ENCODE assay signal across 22 cellular contexts in the genomic region with DNA sequence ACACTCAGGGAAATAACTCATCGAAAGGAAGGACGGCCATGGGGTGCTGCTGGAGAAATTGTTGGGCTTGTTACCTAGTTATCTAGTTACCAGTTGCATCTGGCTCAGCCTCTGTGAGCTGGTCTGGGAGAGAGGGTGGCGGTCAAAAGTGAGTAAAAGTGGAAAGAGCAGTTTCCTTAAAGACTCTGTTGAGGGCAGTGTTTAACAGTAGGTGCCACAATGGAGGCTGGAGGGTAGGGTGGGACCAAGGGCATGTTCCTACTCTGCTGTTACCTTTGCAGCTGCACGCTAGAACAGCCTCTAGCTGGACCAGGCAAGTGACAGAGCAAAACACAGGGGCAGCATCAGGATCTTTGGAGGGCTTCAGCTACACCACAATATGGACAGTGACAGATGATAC.
DNase-seq lines count a peak whose midpoint lies in the region; ATAC-seq, FAIRE-seq and TF ChIP-seq lines count a peak whose summit lies in the region.
"Had no signal": no experiment of that assay in that cellular context is flagged by ENCODE, and none has a peak within 500 bp of the region (broad histone marks: within the 10 kb centered on the region; RNA-seq: fewer than 3 reads in every experiment).

No MANE protein-coding gene starts in this region.

- H3K27ac ChIP-seq in mammary epithelial cell (ENCODE audit: insufficient read depth, low read depth, low read length): no peak overlapping the region
- H3K27ac ChIP-seq in keratinocyte (ENCODE audit: control insufficient read depth, insufficient read depth, low read length): no peak overlapping the region
- H3K27ac ChIP-seq: BLaER1 treated with 17β-estradiol and CSF1 and Interleukin-3, amounts not matched to agents 10 nM and 100 nM; uterus; VCaP had no signal

- H3K36me3 ChIP-seq in mammary epithelial cell (ENCODE audit: insufficient read depth, low read length) (no peaks in the 10 kb centered on the region), keratinocyte (ENCODE audit: control insufficient read depth in 2 of 2, extremely low read depth in 1 of 2, insufficient read depth in 2 of 2, low read length in 2 of 2) (no peaks in the 10 kb centered on the region)
- H3K36me3 ChIP-seq: BLaER1 treated with 17β-estradiol and CSF1 and Interleukin-3, amounts not matched to agents 10 nM and 100 nM; uterus had no signal

- H3K9ac ChIP-seq in mammary epithelial cell (ENCODE audit: insufficient read depth, low read length) (no peak overlapping the region), keratinocyte (ENCODE audit: control insufficient read depth, extremely low read depth, insufficient read depth, low read length) (no peak overlapping the region)
- H3K9ac ChIP-seq: BLaER1 treated with 17β-estradiol and CSF1 and Interleukin-3, amounts not matched to agents 10 nM and 100 nM had no signal

- H3K27me3 ChIP-seq in mammary epithelial cell (ENCODE audit: insufficient read depth, low read length): no peaks in the 10 kb centered on the region
- no peaks in the 10 kb centered on the region for H3K27me3 ChIP-seq in keratinocyte (ENCODE audit: control insufficient read depth, extremely low read depth, insufficient read depth, low read length)
- H3K27me3 ChIP-seq: BLaER1 treated with 17β-estradiol and CSF1 and Interleukin-3, amounts not matched to agents 10 nM and 100 nM; uterus had no signal

- H2AFZ ChIP-seq in mammary epithelial cell (ENCODE audit: low read depth, low read length) (peak overlapping the region; percentile 10), keratinocyte (ENCODE audit: control insufficient read depth, low read length) (peak overlapping the region; percentile 30)

- H3K36me3 Mint-ChIP-seq in MCF 10A (ENCODE audit: insufficient read depth, unreplicated experiment) (no peaks in the 10 kb centered on the region), WTC11 (no peaks in the 10 kb centered on the region)
- no peaks in the 10 kb centered on the region for H3K36me3 Mint-ChIP-seq in stimulated activated memory B cell treated with anti-CD40 and anti-IgM and Interleukin-4, amounts not matched to agents 10 μg/mL and 1 μg/mL and 100 μg/mL, for 72 hours

- H3K4me3 ChIP-seq in mammary epithelial cell (replicated peaks in 1 of 3; ENCODE audit: insufficient read depth in 1 of 3, low read depth in 2 of 3, low read length in 3 of 3) (no peak overlapping the region), keratinocyte (ENCODE audit: control insufficient read depth in 2 of 3, extremely low read depth in 1 of 3, insufficient read depth in 2 of 3, low read depth in 1 of 3, low read length in 3 of 3) (no peak overlapping the region)
- H3K4me3 ChIP-seq: BLaER1 treated with 17β-estradiol and CSF1 and Interleukin-3, amounts not matched to agents 10 nM and 100 nM; uterus had no signal

- dilution Hi-C loops in mammary epithelial cell (cut with HindIII; ENCODE audit: low sequenced_read_pairs) (no loop called here), keratinocyte (cut with MboI; ENCODE audit: extremely low pct_ligation_motif_present, low sequenced_read_pairs) (no loop called here)

- H3K27me3 Mint-ChIP-seq in MCF 10A (ENCODE audit: insufficient read depth, unreplicated experiment) (no peaks in the 10 kb centered on the region), WTC11 (ENCODE audit: low read depth) (no peaks in the 10 kb centered on the region)
- H3K27me3 Mint-ChIP-seq in stimulated activated memory B cell treated with anti-CD40 and anti-IgM and Interleukin-4, amounts not matched to agents 10 μg/mL and 1 μg/mL and 100 μg/mL, for 72 hours: peaks cover 9% of the 10 kb centered on the region

- intact Hi-C loops in mammary epithelial cell (cut with micrococcal nuclease) (no loop called here), MCF 10A (cut with micrococcal nuclease) (no loop called here)

- no peaks in the 10 kb centered on the region for H3K9me1 ChIP-seq in keratinocyte (ENCODE audit: control insufficient read depth, extremely low read depth, insufficient read depth, low read length)

- H3K79me2 ChIP-seq in mammary epithelial cell (ENCODE audit: insufficient read depth, low read length) (no peaks in the 10 kb centered on the region), keratinocyte (ENCODE audit: control insufficient read depth, insufficient read depth, low read length) (no peaks in the 10 kb centered on the region)

- CTCF ChIA-PET in mammary epithelial cell (lab: Charles Lee; ENCODE audit: low non-redundant PET) (no interaction called here), MCF 10A (lab: Yijun Ruan, JAX) (no interaction called here), WTC11 (lab: Charles Lee) (interaction anchor here (1.0 to 1.5 kb wide), 3 partner anchors 24 to 209 kb away, joined by 3 to 11 read pairs (median 7); no protein-coding TSS in a partner anchor)

- DNase-seq in mammary epithelial cell (no peak), MCF 10A (ENCODE audit: unreplicated experiment) (no peak), WTC11 (ENCODE audit: low spot score) (peak; percentile 29), keratinocyte (ENCODE audit: low read depth, low spot score) (no peak), DMS153 treated with DMSO at 0.1 percent for 48 hours (lab: John Stamatoyannopoulos, UW; ENCODE audit: unreplicated experiment) (no peak), cerebellar nuclear complex (lab: John Stamatoyannopoulos, UW) (no peak), amniotic stem cell (lab: John Stamatoyannopoulos, UW) (no peak)
- DNase-seq: activated CD4-positive, alpha-beta T cell treated with anti-CD3 and anti-CD28 coated beads, Interleukin-2, amount 50 U/mL, for 48 hours; activated gamma-delta T cell; caudate nucleus; glutamatergic neuron; KBM-7; NCI-H2029; NCI-H446 treated with DMSO at 0.1 percent for 48 hours; Right ventricle myocardium superior; uterus had no signal

- ATAC-seq in WTC11: peak; percentile 93
- ATAC-seq in stimulated activated memory B cell treated with anti-CD40 and anti-IgM and Interleukin-4, amounts not matched to agents 10 μg/mL and 1 μg/mL and 100 μg/mL, for 72 hours: peak; percentile 16

- H3K9me3 ChIP-seq in mammary epithelial cell (replicated peaks; ENCODE audit: insufficient read depth, low read length) (no peaks in the 10 kb centered on the region), keratinocyte (ENCODE audit: control insufficient read depth, low read depth, low read length) (no peaks in the 10 kb centered on the region)
- H3K9me3 ChIP-seq: uterus had no signal

- H3K4me1 Mint-ChIP-seq in MCF 10A (ENCODE audit: insufficient read depth, unreplicated experiment) (peaks cover 5% of the 10 kb centered on the region), WTC11 (peaks cover 32% of the 10 kb centered on the region)
- H3K4me1 Mint-ChIP-seq in stimulated activated memory B cell treated with anti-CD40 and anti-IgM and Interleukin-4, amounts not matched to agents 10 μg/mL and 1 μg/mL and 100 μg/mL, for 72 hours: peaks cover 17% of the 10 kb centered on the region

- H3K4me2 ChIP-seq in mammary epithelial cell (ENCODE audit: insufficient read depth, low read depth, low read length) (no peak overlapping the region), keratinocyte (ENCODE audit: control insufficient read depth, extremely low read depth, insufficient read depth, low read depth, low read length) (no peak overlapping the region)
- H3K4me2 ChIP-seq: BLaER1 treated with 17β-estradiol and CSF1 and Interleukin-3, amounts not matched to agents 10 nM and 100 nM had no signal

- 98% methylated on average over 3 of the region's 4 CpGs for WGBS in mammary epithelial cell (ENCODE audit: low coverage, missing lambda C conversion rate)

- FAIRE-seq in keratinocyte (lab: Jason Lieb, UNC): no peak
- FAIRE-seq: GM12892 had no signal

- no peak overlapping the region for H3K4me3 Mint-ChIP-seq in MCF 10A (ENCODE audit: unreplicated experiment)
- no peak overlapping the region for H3K4me3 Mint-ChIP-seq in WTC11
- no peak overlapping the region for H3K4me3 Mint-ChIP-seq in stimulated activated memory B cell treated with anti-CD40 and anti-IgM and Interleukin-4, amounts not matched to agents 10 μg/mL and 1 μg/mL and 100 μg/mL, for 72 hours
- H3K4me3 Mint-ChIP-seq: nephron; T-helper 1 cell treated with Interleukin-12 subunit alpha and Interleukin-12 subunit beta and Interleukin-4 antibody, amounts not matched to agents 30 μg/mL and 1 μg/mL, for 36 hours had no signal

- no peak overlapping the region for H3K27ac Mint-ChIP-seq in MCF 10A (ENCODE audit: low read depth, unreplicated experiment)
- H3K27ac Mint-ChIP-seq in WTC11: peak overlapping the region; percentile 20
- H3K27ac Mint-ChIP-seq in stimulated activated memory B cell treated with anti-CD40 and anti-IgM and Interleukin-4, amounts not matched to agents 10 μg/mL and 1 μg/mL and 100 μg/mL, for 72 hours: no peak overlapping the region
- H3K27ac Mint-ChIP-seq: nephron; T-helper 1 cell treated with Interleukin-12 subunit alpha and Interleukin-12 subunit beta and Interleukin-4 antibody, amounts not matched to agents 30 μg/mL and 1 μg/mL, for 36 hours had no signal

- H3K4me1 ChIP-seq in mammary epithelial cell (ENCODE audit: insufficient read depth, low read length) (peaks cover 3% of the 10 kb centered on the region), keratinocyte (ENCODE audit: control insufficient read depth, extremely low read depth, insufficient read depth, low read length) (peaks cover 13% of the 10 kb centered on the region)

- no TSS peak for BruUV-seq in mammary epithelial cell (replicated peaks; lab: Mats Ljungman, UMichigan)
- no TSS peak for BruUV-seq in MCF 10A (replicated peaks; lab: Mats Ljungman, UMichigan)

- in situ Hi-C loops in mammary epithelial cell (cut with MboI; ENCODE audit: low sequenced_read_pairs in 2 of 2): no loop called here

- H3K9me3 Mint-ChIP-seq in MCF 10A (ENCODE audit: unreplicated experiment) (no peaks in the 10 kb centered on the region), WTC11 (no peaks in the 10 kb centered on the region)
- H3K9me3 Mint-ChIP-seq in stimulated activated memory B cell treated with anti-CD40 and anti-IgM and Interleukin-4, amounts not matched to agents 10 μg/mL and 1 μg/mL and 100 μg/mL, for 72 hours: no peaks in the 10 kb centered on the region
- H3K9me3 Mint-ChIP-seq: nephron; T-helper 1 cell treated with Interleukin-12 subunit alpha and Interleukin-12 subunit beta and Interleukin-4 antibody, amounts not matched to agents 30 μg/mL and 1 μg/mL, for 36 hours had no signal

- no peaks in the 10 kb centered on the region for H4K20me1 ChIP-seq in mammary epithelial cell (ENCODE audit: insufficient read depth, low read length)
- H4K20me1 ChIP-seq in keratinocyte (ENCODE audit: control insufficient read depth, extremely low read depth, insufficient read depth, low read length): no peaks in the 10 kb centered on the region
- H4K20me1 ChIP-seq: BLaER1 treated with 17β-estradiol and CSF1 and Interleukin-3, amounts not matched to agents 10 nM and 100 nM had no signal

- TF ChIP-seq CTCF in mammary epithelial cell (conservative IDR thresholded peaks at IDR 0.05 in 1 of 2, IDR thresholded peaks at IDR 0.05 in 1 of 2; ENCODE audit: extremely low read depth in 1 of 2, insufficient read depth in 1 of 2, low read depth in 1 of 2, low read length in 2 of 2): peak in 1 of 2 donors; percentile 19
- TF ChIP-seq CTCF in MCF 10A (IDR thresholded peaks at IDR 0.05; ENCODE audit: unreplicated experiment): no peak
- TF ChIP-seq CTCF in WTC11 (IDR thresholded peaks at IDR 0.05): no peak
- peak in 2 of 3 experiments; percentile 23 to 38 for TF ChIP-seq CTCF in keratinocyte (optimal IDR thresholded peaks at IDR 0.05 in 1 of 3, IDR thresholded peaks at IDR 0.05 in 1 of 3, conservative IDR thresholded peaks at IDR 0.05 in 1 of 3; ENCODE audit: extremely low read depth in 1 of 3, insufficient read depth in 2 of 3, low read length in 3 of 3)

- POLR2A ChIA-PET in MCF 10A (lab: Yijun Ruan, JAX): interaction anchor here (0.7 kb wide), 1 partner anchor 25 kb away, joined by 3 read pairs; no protein-coding TSS in a partner anchor
- POLR2A ChIA-PET in WTC11 (lab: Charles Lee): interaction anchor here (1.2 kb wide), 1 partner anchor 30 kb away, joined by 3 read pairs; no protein-coding TSS in a partner anchor

Comparison
In these comparisons a context has a peak if more than half of its experiments do, and no peak if none do; other contexts are left out.
1. CTCF ChIP-seq: peak in keratinocyte (2 of 3); none in MCF 10A (single experiment) and WTC11 (single experiment).